In the genomic region with DNA sequence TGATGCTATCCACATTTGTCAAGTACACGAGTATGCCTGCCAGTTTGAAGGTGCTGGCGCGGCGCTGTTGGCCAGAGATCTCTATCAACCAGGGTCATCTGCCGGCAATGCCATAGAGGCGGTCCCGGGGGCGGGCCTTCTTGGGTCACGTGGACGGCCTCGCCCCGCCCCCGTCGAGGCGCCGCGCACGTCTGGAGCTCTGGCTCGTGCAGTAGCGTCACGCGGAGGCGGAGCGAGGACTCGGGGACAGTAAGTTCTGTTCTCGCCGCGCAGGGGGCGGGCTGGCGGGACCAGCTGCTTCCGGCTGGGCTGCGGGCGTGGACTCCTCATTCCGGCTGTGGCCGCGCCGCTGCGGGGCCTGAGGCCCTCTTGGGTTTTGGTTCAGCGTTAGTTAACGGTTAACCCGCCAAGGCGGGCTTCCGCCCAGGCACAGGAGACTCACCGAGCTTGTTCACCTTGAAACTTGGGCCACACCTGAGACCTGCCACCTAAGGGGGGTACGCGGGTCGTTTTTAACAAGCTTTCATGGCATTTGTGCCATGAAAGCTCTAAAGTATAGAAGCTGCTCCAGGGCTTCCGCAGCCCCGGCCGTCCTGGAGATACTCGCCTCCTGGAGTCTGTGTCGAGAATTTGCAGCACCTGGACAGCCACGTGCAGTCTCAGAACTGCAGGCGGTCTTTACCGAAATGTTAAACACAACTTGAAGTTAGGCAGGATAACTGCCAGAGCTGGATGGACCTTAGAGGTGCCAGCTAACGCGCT, we compare ENCODE assay signal across 1 cellular context.
A peak's percentile ranks its signal among the peaks of the same experiment; 100 is the strongest.
TF ChIP-seq lines count a peak whose summit lies in the region.

Gene RFESD, plus strand, starts transcription at position 209 of the 762 bp plus-strand sequence. CDS start 5,495 bp downstream, outside the sequence.

TF ChIP-seq in K562, 482 proteins besides CTCF, POLR2A, EP300 and RAD21 (continued from another document and continues in another):
- TF ChIP-seq SIRT6 (IDR thresholded peaks at IDR 0.05; ENCODE audit: low read depth, low read length) = no peak
- TF ChIP-seq RBM22 (IDR thresholded peaks at IDR 0.05; ENCODE audit: low read depth, low read length, poor library complexity, severe bottlenecking) = no peak
- TF ChIP-seq ZKSCAN8 (CRISPR knock-in tag; IDR thresholded peaks at IDR 0.05) = no peak
- TF ChIP-seq NONO (IDR thresholded peaks at IDR 0.05; ENCODE audit: low read depth in 2 of 2, low read length in 1 of 2) = no peak
- TF ChIP-seq ARID2 (IDR thresholded peaks at IDR 0.05) = no peak
- TF ChIP-seq, protein P1, sequence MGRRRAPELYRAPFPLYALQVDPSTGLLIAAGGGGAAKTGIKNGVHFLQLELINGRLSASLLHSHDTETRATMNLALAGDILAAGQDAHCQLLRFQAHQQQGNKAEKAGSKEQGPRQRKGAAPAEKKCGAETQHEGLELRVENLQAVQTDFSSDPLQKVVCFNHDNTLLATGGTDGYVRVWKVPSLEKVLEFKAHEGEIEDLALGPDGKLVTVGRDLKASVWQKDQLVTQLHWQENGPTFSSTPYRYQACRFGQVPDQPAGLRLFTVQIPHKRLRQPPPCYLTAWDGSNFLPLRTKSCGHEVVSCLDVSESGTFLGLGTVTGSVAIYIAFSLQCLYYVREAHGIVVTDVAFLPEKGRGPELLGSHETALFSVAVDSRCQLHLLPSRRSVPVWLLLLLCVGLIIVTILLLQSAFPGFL (CRISPR knock-in tag; IDR thresholded peaks at IDR 0.05) = peak; percentile 85; the same call in 1 of the 2 replicates
- no peak for TF ChIP-seq PHB (CRISPR knock-in tag; IDR thresholded peaks at IDR 0.05)
- TF ChIP-seq, protein P2, sequence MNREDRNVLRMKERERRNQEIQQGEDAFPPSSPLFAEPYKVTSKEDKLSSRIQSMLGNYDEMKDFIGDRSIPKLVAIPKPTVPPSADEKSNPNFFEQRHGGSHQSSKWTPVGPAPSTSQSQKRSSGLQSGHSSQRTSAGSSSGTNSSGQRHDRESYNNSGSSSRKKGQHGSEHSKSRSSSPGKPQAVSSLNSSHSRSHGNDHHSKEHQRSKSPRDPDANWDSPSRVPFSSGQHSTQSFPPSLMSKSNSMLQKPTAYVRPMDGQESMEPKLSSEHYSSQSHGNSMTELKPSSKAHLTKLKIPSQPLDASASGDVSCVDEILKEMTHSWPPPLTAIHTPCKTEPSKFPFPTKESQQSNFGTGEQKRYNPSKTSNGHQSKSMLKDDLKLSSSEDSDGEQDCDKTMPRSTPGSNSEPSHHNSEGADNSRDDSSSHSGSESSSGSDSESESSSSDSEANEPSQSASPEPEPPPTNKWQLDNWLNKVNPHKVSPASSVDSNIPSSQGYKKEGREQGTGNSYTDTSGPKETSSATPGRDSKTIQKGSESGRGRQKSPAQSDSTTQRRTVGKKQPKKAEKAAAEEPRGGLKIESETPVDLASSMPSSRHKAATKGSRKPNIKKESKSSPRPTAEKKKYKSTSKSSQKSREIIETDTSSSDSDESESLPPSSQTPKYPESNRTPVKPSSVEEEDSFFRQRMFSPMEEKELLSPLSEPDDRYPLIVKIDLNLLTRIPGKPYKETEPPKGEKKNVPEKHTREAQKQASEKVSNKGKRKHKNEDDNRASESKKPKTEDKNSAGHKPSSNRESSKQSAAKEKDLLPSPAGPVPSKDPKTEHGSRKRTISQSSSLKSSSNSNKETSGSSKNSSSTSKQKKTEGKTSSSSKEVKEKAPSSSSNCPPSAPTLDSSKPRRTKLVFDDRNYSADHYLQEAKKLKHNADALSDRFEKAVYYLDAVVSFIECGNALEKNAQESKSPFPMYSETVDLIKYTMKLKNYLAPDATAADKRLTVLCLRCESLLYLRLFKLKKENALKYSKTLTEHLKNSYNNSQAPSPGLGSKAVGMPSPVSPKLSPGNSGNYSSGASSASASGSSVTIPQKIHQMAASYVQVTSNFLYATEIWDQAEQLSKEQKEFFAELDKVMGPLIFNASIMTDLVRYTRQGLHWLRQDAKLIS (CRISPR knock-in tag; IDR thresholded peaks at IDR 0.05) = peak; percentile 90; the same call in 1 of the 2 replicates
- TF ChIP-seq FOSL1 (tag; conservative IDR thresholded peaks at IDR 0.05) = no peak; the same call in 1 of the 2 replicates
- TF ChIP-seq ZNF717 (CRISPR knock-in tag; IDR thresholded peaks at IDR 0.05) = no peak
- no peak for TF ChIP-seq MCM5 (IDR thresholded peaks at IDR 0.05; ENCODE audit: low read depth)
- TF ChIP-seq PYGO2 (tag; IDR thresholded peaks at IDR 0.05) = no peak
- TF ChIP-seq ZKSCAN3 (CRISPR knock-in tag; IDR thresholded peaks at IDR 0.05) = no peak
- no peak for TF ChIP-seq NELFE (IDR thresholded peaks at IDR 0.05; ENCODE audit: insufficient read depth, insufficient read length)
- TF ChIP-seq, protein P3, sequence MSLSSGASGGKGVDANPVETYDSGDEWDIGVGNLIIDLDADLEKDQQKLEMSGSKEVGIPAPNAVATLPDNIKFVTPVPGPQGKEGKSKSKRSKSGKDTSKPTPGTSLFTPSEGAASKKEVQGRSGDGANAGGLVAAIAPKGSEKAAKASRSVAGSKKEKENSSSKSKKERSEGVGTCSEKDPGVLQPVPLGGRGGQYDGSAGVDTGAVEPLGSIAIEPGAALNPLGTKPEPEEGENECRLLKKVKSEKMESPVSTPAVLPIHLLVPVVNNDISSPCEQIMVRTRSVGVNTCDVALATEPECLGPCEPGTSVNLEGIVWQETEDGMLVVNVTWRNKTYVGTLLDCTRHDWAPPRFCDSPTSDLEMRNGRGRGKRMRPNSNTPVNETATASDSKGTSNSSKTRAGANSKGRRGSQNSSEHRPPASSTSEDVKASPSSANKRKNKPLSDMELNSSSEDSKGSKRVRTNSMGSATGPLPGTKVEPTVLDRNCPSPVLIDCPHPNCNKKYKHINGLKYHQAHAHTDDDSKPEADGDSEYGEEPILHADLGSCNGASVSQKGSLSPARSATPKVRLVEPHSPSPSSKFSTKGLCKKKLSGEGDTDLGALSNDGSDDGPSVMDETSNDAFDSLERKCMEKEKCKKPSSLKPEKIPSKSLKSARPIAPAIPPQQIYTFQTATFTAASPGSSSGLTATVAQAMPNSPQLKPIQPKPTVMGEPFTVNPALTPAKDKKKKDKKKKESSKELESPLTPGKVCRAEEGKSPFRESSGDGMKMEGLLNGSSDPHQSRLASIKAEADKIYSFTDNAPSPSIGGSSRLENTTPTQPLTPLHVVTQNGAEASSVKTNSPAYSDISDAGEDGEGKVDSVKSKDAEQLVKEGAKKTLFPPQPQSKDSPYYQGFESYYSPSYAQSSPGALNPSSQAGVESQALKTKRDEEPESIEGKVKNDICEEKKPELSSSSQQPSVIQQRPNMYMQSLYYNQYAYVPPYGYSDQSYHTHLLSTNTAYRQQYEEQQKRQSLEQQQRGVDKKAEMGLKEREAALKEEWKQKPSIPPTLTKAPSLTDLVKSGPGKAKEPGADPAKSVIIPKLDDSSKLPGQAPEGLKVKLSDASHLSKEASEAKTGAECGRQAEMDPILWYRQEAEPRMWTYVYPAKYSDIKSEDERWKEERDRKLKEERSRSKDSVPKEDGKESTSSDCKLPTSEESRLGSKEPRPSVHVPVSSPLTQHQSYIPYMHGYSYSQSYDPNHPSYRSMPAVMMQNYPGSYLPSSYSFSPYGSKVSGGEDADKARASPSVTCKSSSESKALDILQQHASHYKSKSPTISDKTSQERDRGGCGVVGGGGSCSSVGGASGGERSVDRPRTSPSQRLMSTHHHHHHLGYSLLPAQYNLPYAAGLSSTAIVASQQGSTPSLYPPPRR (CRISPR knock-in tag; IDR thresholded peaks at IDR 0.05; ENCODE audit: borderline replicate concordance) = no peak
- TF ChIP-seq SFPQ (IDR thresholded peaks at IDR 0.05; ENCODE audit: low read depth, low read length) = no peak
- no peak for TF ChIP-seq MTA2 (IDR thresholded peaks at IDR 0.05; ENCODE audit: low read depth)
- no peak for TF ChIP-seq SRSF9 (IDR thresholded peaks at IDR 0.05; ENCODE audit: borderline replicate concordance, low read depth, low read length)
- TF ChIP-seq PRPF4 (IDR thresholded peaks at IDR 0.05; ENCODE audit: insufficient read depth, low read depth, low read length, poor library complexity, severe bottlenecking) = no peak
- peak; percentile 78 for TF ChIP-seq ZBTB40 (IDR thresholded peaks at IDR 0.05)
- no peak for TF ChIP-seq ZBTB40 (CRISPR knock-in tag; IDR thresholded peaks at IDR 0.05)
- TF ChIP-seq, protein P4, sequence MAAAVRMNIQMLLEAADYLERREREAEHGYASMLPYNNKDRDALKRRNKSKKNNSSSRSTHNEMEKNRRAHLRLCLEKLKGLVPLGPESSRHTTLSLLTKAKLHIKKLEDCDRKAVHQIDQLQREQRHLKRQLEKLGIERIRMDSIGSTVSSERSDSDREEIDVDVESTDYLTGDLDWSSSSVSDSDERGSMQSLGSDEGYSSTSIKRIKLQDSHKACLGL (CRISPR knock-in tag; IDR thresholded peaks at IDR 0.05; ENCODE audit: borderline replicate concordance, poor library complexity, severe bottlenecking) = peak; percentile 1
- peak in 1 of 2 experiments; percentile 72; a peak in 2 of 4 replicates for TF ChIP-seq HDAC1 (IDR thresholded peaks at IDR 0.05)
- TF ChIP-seq FOXK2 (conservative IDR thresholded peaks at IDR 0.05 in 1 of 2, IDR thresholded peaks at IDR 0.05 in 1 of 2; ENCODE audit: low read depth in 2 of 2) = peak in 1 of 2 experiments; percentile 68; a peak in 1 of 4 replicates
- TF ChIP-seq NFE2 (IDR thresholded peaks at IDR 0.05; ENCODE audit: low read depth) = peak; percentile 7; the same call in 1 of the 2 replicates
- TF ChIP-seq, protein P5, sequence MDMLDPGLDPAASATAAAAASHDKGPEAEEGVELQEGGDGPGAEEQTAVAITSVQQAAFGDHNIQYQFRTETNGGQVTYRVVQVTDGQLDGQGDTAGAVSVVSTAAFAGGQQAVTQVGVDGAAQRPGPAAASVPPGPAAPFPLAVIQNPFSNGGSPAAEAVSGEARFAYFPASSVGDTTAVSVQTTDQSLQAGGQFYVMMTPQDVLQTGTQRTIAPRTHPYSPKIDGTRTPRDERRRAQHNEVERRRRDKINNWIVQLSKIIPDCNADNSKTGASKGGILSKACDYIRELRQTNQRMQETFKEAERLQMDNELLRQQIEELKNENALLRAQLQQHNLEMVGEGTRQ (CRISPR knock-in tag; IDR thresholded peaks at IDR 0.05) = peak; percentile 98
- no peak for TF ChIP-seq ZNF23 (CRISPR knock-in tag; IDR thresholded peaks at IDR 0.05)
- TF ChIP-seq NR4A1 (CRISPR knock-in tag; IDR thresholded peaks at IDR 0.05) = no peak
- TF ChIP-seq NR4A1 (tag; IDR thresholded peaks at IDR 0.05) = no peak
- no peak for TF ChIP-seq MTF1 (CRISPR knock-in tag; IDR thresholded peaks at IDR 0.05; ENCODE audit: borderline replicate concordance)
- TF ChIP-seq ILF3 (IDR thresholded peaks at IDR 0.05; ENCODE audit: borderline replicate concordance) = no peak; the same call in 1 of the 2 replicates
